In the genomic region with DNA sequence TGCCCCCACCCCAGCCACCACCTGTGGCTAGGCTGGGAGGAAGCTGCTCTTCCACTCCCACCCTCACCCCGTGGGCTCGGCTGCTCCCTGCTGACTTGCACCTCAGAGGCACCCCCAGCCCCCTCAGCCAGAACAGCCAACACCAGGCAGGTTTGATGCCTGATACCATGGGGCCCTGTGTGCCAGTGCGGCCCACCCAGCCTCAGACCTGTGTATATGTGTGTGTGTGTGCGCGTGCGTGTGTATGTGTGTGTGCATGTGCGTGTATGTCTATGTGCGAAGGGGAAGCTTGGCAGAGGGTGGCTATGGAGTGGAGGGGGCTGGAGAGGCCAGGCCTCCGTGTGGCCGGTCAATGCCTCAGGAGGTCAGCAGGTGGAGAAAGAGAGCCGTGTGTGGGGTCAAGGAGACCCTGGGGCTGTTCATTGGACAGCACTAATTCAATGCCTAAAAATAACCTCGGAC, we compare ENCODE assay signal across 10 cellular contexts. TPM values are rescaled to one million over a fixed set of nuclear protein-coding genes. Genes with fewer than 3 reads are reported as not detected.
DNase-seq lines count a peak whose midpoint lies in the region; ATAC-seq, FAIRE-seq and TF ChIP-seq lines count a peak whose summit lies in the region.
"Had no signal": no experiment of that assay in that cellular context is flagged by ENCODE, and none has a peak within 500 bp of the region (broad histone marks: within the 10 kb centered on the region; RNA-seq: fewer than 3 reads in every experiment).

No MANE protein-coding gene starts in this region.

- FAIRE-seq in GM12892 (lab: Jason Lieb, UNC), result no peak
- FAIRE-seq: A204.1 had no signal

- TF ChIP-seq POLR2A in heart left ventricle (IDR thresholded peaks at IDR 0.05) (no peak), stomach (IDR thresholded peaks at IDR 0.05) (no peak), GM12892 (IDR thresholded peaks at IDR 0.05; ENCODE audit: low read depth, low read length) (no peak), esophagus squamous epithelium (IDR thresholded peaks at IDR 0.05) (no peak)

- H3K9me3 ChIP-seq in heart left ventricle, result no peaks in the 10 kb centered on the region
- H3K9me3 ChIP-seq in stomach, result no peaks in the 10 kb centered on the region
- no peaks in the 10 kb centered on the region for H3K9me3 ChIP-seq in esophagus squamous epithelium

- TF ChIP-seq EP300 in stomach (IDR thresholded peaks at IDR 0.05), result no peak

- H3K36me3 ChIP-seq in heart left ventricle, result no peaks in the 10 kb centered on the region
- no peaks in the 10 kb centered on the region for H3K36me3 ChIP-seq in stomach
- H3K36me3 ChIP-seq in esophagus squamous epithelium, result no peaks in the 10 kb centered on the region

- DNase-seq in DMS 273 (lab: John Stamatoyannopoulos, UW; ENCODE audit: unreplicated experiment), result peak; percentile 51
- DNase-seq in DMS 273 treated with DMSO at 0.1 percent for 48 hours (lab: John Stamatoyannopoulos, UW), result no peak
- DNase-seq in SK-N-DZ (ENCODE audit: low spot score), result peak; percentile 61
- DNase-seq in heart left ventricle, result no peak
- no peak for DNase-seq in stomach
- DNase-seq in GM12892 (ENCODE audit: insufficient read length), result no peak
- no peak for DNase-seq in esophagus squamous epithelium (lab: John Stamatoyannopoulos, UW)
- DNase-seq in MV-4-11 (lab: John Stamatoyannopoulos, UW), result no peak
- DNase-seq: NCI-H774 had no signal

- 31 to 42% (median 40%) methylated on average over 8 to 12 of the region's 12 CpGs for WGBS in heart left ventricle, 4 donors
- 55 to 63% (median 58%) methylated on average over 11 to 12 of the region's 12 CpGs for WGBS in stomach, 5 donors
- 70 to 79% methylated on average over 9 to 10 of the region's 12 CpGs for WGBS in esophagus squamous epithelium, 2 donors

- H3K27me3 ChIP-seq in heart left ventricle (no peaks in the 10 kb centered on the region), stomach (no peaks in the 10 kb centered on the region), esophagus squamous epithelium (no peaks in the 10 kb centered on the region)

- ATAC-seq in heart left ventricle, result peak; percentile 60 to 79 (median 64)

- H3K4me3 ChIP-seq in heart left ventricle, result no peak overlapping the region
- H3K4me3 ChIP-seq in stomach, result no peak overlapping the region
- H3K4me3 ChIP-seq in esophagus squamous epithelium, result no peak overlapping the region

- intact Hi-C loops in heart left ventricle (cut with DNase I), result loop anchor here (2.0 to 10.0 kb wide), 7 partner anchors 47 to 360 kb away; no protein-coding TSS in a partner anchor
- intact Hi-C loops in stomach (cut with DNase I; ENCODE audit: low total_unique reads), result loop anchor here (10.0 kb wide), 1 partner anchor 50 kb away; no protein-coding TSS in a partner anchor
- intact Hi-C loops in esophagus squamous epithelium (cut with DNase I), result no loop called here

- TF ChIP-seq CTCF in heart left ventricle (IDR thresholded peaks at IDR 0.05) (peak; percentile 35 to 74 (median 62)), stomach (IDR thresholded peaks at IDR 0.05) (peak in 5 of 7 experiments; percentile 23 to 43 (median 31)), esophagus squamous epithelium (IDR thresholded peaks at IDR 0.05) (peak in 1 of 6 experiments; percentile 22)

- H3K27ac ChIP-seq in heart left ventricle (peak overlapping the region in 4 of 12 donors; percentile 5 to 66 (median 35)), stomach (peak overlapping the region in 1 of 5 donors; percentile 71), esophagus squamous epithelium (no peak overlapping the region)

- H3K4me1 ChIP-seq in heart left ventricle, result peaks cover 15 to 62% (median 43%) of the 10 kb centered on the region in 12 donors
- H3K4me1 ChIP-seq in stomach, result peaks cover 18 to 61% (median 38%) of the 10 kb centered on the region in 4 donors
- peaks cover 17 to 49% (median 41%) of the 10 kb centered on the region in 3 donors for H3K4me1 ChIP-seq in esophagus squamous epithelium

RNA-seq across cellular contexts. Expression of a gene that starts 16.6 kb away (rescaled TPM):
- 19.9 and 27.0 TPM in 2 replicates for polyA plus RNA-seq in SK-N-DZ (2014; cell fraction: cytosol; rRNA removed)
- polyA plus RNA-seq in SK-N-DZ (2014; cell fraction: nucleus; rRNA removed), result 18.5 and 25.6 TPM in 2 replicates
- total RNA-seq in heart left ventricle (100 to 1,000 TPM in 1 of 9 donors, 10 to 100 TPM in 8; 45.0 to 103 (median 54.2) TPM), stomach (100 to 1,000 TPM in 1 of 5 donors, 10 to 100 TPM in 4; 32.1 to 303 (median 63.6) TPM), esophagus squamous epithelium (10 to 100 TPM; 28.3 to 48.8 (median 38.1) TPM)
- polyA plus RNA-seq in heart left ventricle (10 to 100 TPM; 30.9 to 40.4 TPM), stomach (10 to 100 TPM; 17.5 to 27.6 (median 25.5) TPM)
- polyA plus RNA-seq in GM12892 (2012; ENCODE audit: missing spikeins), result 0.13 TPM

Comparison
In these comparisons a context has a peak if more than half of its experiments do, and no peak if none do; other contexts are left out.
1. DNase-seq: peak in DMS 273 (single experiment) and SK-N-DZ (single experiment); none in DMS 273 treated with DMSO at 0.1 percent for 48 hours (single experiment), heart left ventricle (0 of 5), stomach (single experiment), GM12892 (single experiment), esophagus squamous epithelium (single experiment) and MV-4-11 (single experiment).